In the genomic region with DNA sequence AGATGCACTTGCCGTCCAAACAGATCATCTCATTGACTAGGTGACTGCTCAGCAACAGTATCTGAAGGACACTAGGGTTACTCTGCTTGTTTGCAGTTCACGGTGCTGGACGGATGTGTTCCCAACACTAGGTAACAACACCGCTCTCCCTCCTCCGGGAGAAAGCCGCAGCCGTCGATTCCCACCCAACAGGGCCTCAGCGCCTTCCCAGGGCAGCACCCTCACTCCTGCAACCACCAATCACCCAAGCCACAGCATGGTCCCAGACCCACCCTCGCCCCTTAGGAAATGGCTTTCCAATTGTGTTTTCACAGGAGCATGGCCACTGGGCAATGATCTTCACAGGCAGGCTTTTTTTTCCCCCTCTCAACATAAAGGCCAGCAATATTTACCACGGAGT, we compare ENCODE assay signal across 9 cellular contexts. TPM values are rescaled to one million over a fixed set of nuclear protein-coding genes. Genes with fewer than 3 reads are reported as not detected.
DNase-seq lines count a peak whose midpoint lies in the region; ATAC-seq, FAIRE-seq and TF ChIP-seq lines count a peak whose summit lies in the region.
"Had no signal": no experiment of that assay in that cellular context is flagged by ENCODE, and none has a peak within 500 bp of the region (broad histone marks: within the 10 kb centered on the region; RNA-seq: fewer than 3 reads in every experiment).

No MANE protein-coding gene starts in this region.

- no peaks in the 10 kb centered on the region for H3K27me3 ChIP-seq in keratinocyte (ENCODE audit: control insufficient read depth, extremely low read depth, insufficient read depth, low read length)

- ATAC-seq in activated B cell treated with CpG ODN at 0.5 μM for 24 hours (ENCODE audit: low read depth) (no peak), GM18498 (IDR thresholded peaks at IDR 0.05; ENCODE audit: unreplicated experiment) (no peak)
- no peak for ATAC-seq in stimulated activated effector memory CD8-positive, alpha-beta T cell treated with anti-CD3 and anti-CD28 coated beads, Interleukin-12 subunit alpha, Interleukin-12 subunit beta, amount 100 ng/mL, for 72 hours

- FAIRE-seq in keratinocyte (lab: Jason Lieb, UNC) = no peak

- peaks cover 10% of the 10 kb centered on the region for H3K4me1 ChIP-seq in keratinocyte (ENCODE audit: control insufficient read depth, extremely low read depth, insufficient read depth, low read length)

- no peak overlapping the region for H2AFZ ChIP-seq in keratinocyte (ENCODE audit: control insufficient read depth, low read length)

- peak overlapping the region; percentile 72 for H3K4me3 Mint-ChIP-seq in activated CD4-positive, alpha-beta T cell treated with anti-CD3 and anti-CD28 coated beads, Interleukin-2, amount 10 ng/mL, durations not matched to agents 24 days and 14 days
- peak overlapping the region; percentile 46 for H3K4me3 Mint-ChIP-seq in activated B cell treated with CpG ODN at 0.5 μM for 24 hours
- H3K4me3 Mint-ChIP-seq in stimulated activated effector memory CD8-positive, alpha-beta T cell treated with anti-CD3 and anti-CD28 coated beads, Interleukin-12 subunit alpha, Interleukin-12 subunit beta, amount 100 ng/mL, for 72 hours = peak overlapping the region; percentile 65

- H3K27ac Mint-ChIP-seq in activated CD4-positive, alpha-beta T cell treated with anti-CD3 and anti-CD28 coated beads, Interleukin-2, amount 10 ng/mL, durations not matched to agents 24 days and 14 days = no peak overlapping the region
- H3K27ac Mint-ChIP-seq in activated B cell treated with CpG ODN at 0.5 μM for 24 hours = no peak overlapping the region
- no peak overlapping the region for H3K27ac Mint-ChIP-seq in stimulated activated effector memory CD8-positive, alpha-beta T cell treated with anti-CD3 and anti-CD28 coated beads, Interleukin-12 subunit alpha, Interleukin-12 subunit beta, amount 100 ng/mL, for 72 hours

- peaks cover 15% of the 10 kb centered on the region for H3K27me3 Mint-ChIP-seq in activated CD4-positive, alpha-beta T cell treated with anti-CD3 and anti-CD28 coated beads, Interleukin-2, amount 10 ng/mL, durations not matched to agents 24 days and 14 days
- peaks cover 20% of the 10 kb centered on the region for H3K27me3 Mint-ChIP-seq in activated B cell treated with CpG ODN at 0.5 μM for 24 hours

- no peaks in the 10 kb centered on the region for H3K36me3 Mint-ChIP-seq in activated CD4-positive, alpha-beta T cell treated with anti-CD3 and anti-CD28 coated beads, Interleukin-2, amount 10 ng/mL, durations not matched to agents 24 days and 14 days (ENCODE audit: low read depth)
- no peaks in the 10 kb centered on the region for H3K36me3 Mint-ChIP-seq in activated B cell treated with CpG ODN at 0.5 μM for 24 hours (ENCODE audit: low read depth)
- no peaks in the 10 kb centered on the region for H3K36me3 Mint-ChIP-seq in stimulated activated effector memory CD8-positive, alpha-beta T cell treated with anti-CD3 and anti-CD28 coated beads, Interleukin-12 subunit alpha, Interleukin-12 subunit beta, amount 100 ng/mL, for 72 hours

- H3K9me1 ChIP-seq in keratinocyte (ENCODE audit: control insufficient read depth, extremely low read depth, insufficient read depth, low read length) = no peaks in the 10 kb centered on the region

- H3K9me3 ChIP-seq in keratinocyte (ENCODE audit: control insufficient read depth, low read depth, low read length) = no peaks in the 10 kb centered on the region

- H3K79me2 ChIP-seq in keratinocyte (ENCODE audit: control insufficient read depth, insufficient read depth, low read length) = no peaks in the 10 kb centered on the region

- TF ChIP-seq CTCF in activated B cell treated with CpG ODN at 0.5 μM for 24 hours (IDR thresholded peaks at IDR 0.05) (no peak), keratinocyte (optimal IDR thresholded peaks at IDR 0.05 in 1 of 3, IDR thresholded peaks at IDR 0.05 in 1 of 3, conservative IDR thresholded peaks at IDR 0.05 in 1 of 3; ENCODE audit: extremely low read depth in 1 of 3, insufficient read depth in 2 of 3, low read length in 3 of 3) (no peak)

- no peaks in the 10 kb centered on the region for H3K36me3 ChIP-seq in keratinocyte (ENCODE audit: control insufficient read depth in 2 of 2, extremely low read depth in 1 of 2, insufficient read depth in 2 of 2, low read length in 2 of 2)

- peaks cover 10% of the 10 kb centered on the region for H3K4me1 Mint-ChIP-seq in activated CD4-positive, alpha-beta T cell treated with anti-CD3 and anti-CD28 coated beads, Interleukin-2, amount 10 ng/mL, durations not matched to agents 24 days and 14 days
- peaks cover 9% of the 10 kb centered on the region for H3K4me1 Mint-ChIP-seq in activated B cell treated with CpG ODN at 0.5 μM for 24 hours
- peaks cover 10% of the 10 kb centered on the region for H3K4me1 Mint-ChIP-seq in stimulated activated effector memory CD8-positive, alpha-beta T cell treated with anti-CD3 and anti-CD28 coated beads, Interleukin-12 subunit alpha, Interleukin-12 subunit beta, amount 100 ng/mL, for 72 hours

- CTCF ChIA-PET in activated B cell treated with CpG ODN at 0.5 μM for 24 hours (lab: Charles Lee) = no interaction called here

- H3K9ac ChIP-seq in keratinocyte (ENCODE audit: control insufficient read depth, extremely low read depth, insufficient read depth, low read length) = no peak overlapping the region

- intact Hi-C loops in activated CD4-positive, alpha-beta T cell treated with anti-CD3 and anti-CD28 coated beads, Interleukin-2, amount 10 ng/mL, durations not matched to agents 24 days and 14 days (cut with micrococcal nuclease) = loop anchor here (1.0 kb wide), 1 partner anchor 39 kb away; no protein-coding TSS in a partner anchor
- intact Hi-C loops in activated B cell treated with CpG ODN at 0.5 μM for 24 hours (cut with micrococcal nuclease) = loop anchor here (2.0 kb wide), 1 partner anchor 19 kb away; no protein-coding TSS in a partner anchor

- H3K4me3 ChIP-seq in keratinocyte (ENCODE audit: control insufficient read depth in 2 of 3, extremely low read depth in 1 of 3, insufficient read depth in 2 of 3, low read depth in 1 of 3, low read length in 3 of 3) = no peak overlapping the region

- dilution Hi-C loops in keratinocyte (cut with MboI; ENCODE audit: extremely low pct_ligation_motif_present, low sequenced_read_pairs) = no loop called here

- POLR2A ChIA-PET in activated B cell treated with CpG ODN at 0.5 μM for 24 hours (lab: Charles Lee) = no interaction called here

- H4K20me1 ChIP-seq in keratinocyte (ENCODE audit: control insufficient read depth, extremely low read depth, insufficient read depth, low read length) = no peaks in the 10 kb centered on the region

- no peak overlapping the region for H3K27ac ChIP-seq in keratinocyte (ENCODE audit: control insufficient read depth, insufficient read depth, low read length)

- no peak for DNase-seq in activated CD4-positive, alpha-beta T cell treated with anti-CD3 and anti-CD28 coated beads, Interleukin-2, amount 10 ng/mL, durations not matched to agents 24 days and 14 days
- DNase-seq in activated CD4-positive, alpha-beta T cell treated with anti-CD3 and anti-CD28 coated beads, Interleukin-2, amount 50 U/mL, for 1 hour = no peak
- DNase-seq in activated B cell treated with CpG ODN at 0.5 μM for 24 hours = no peak
- DNase-seq in keratinocyte (ENCODE audit: low read depth, low spot score) = no peak
- no peak for DNase-seq in stimulated activated effector memory CD8-positive, alpha-beta T cell treated with anti-CD3 and anti-CD28 coated beads, Interleukin-12 subunit alpha, Interleukin-12 subunit beta, amount 100 ng/mL, for 72 hours (ENCODE audit: low spot score in 2 of 2)
- no peak for DNase-seq in NCI-H226
- no peak for DNase-seq in GM19238 (ENCODE audit: insufficient read length, low spot score)
- DNase-seq: stimulated activated CD4-positive, alpha-beta T cell treated with anti-CD3 and anti-CD28 coated beads, Interleukin-4, amount 100 ng/mL, for 24 hours had no signal

- H3K4me2 ChIP-seq in keratinocyte (ENCODE audit: control insufficient read depth, extremely low read depth, insufficient read depth, low read depth, low read length) = peak overlapping the region; percentile 77

- H3K9me3 Mint-ChIP-seq in activated CD4-positive, alpha-beta T cell treated with anti-CD3 and anti-CD28 coated beads, Interleukin-2, amount 10 ng/mL, durations not matched to agents 24 days and 14 days = peaks cover 13% of the 10 kb centered on the region
- no peaks in the 10 kb centered on the region for H3K9me3 Mint-ChIP-seq in activated B cell treated with CpG ODN at 0.5 μM for 24 hours
- H3K9me3 Mint-ChIP-seq in stimulated activated effector memory CD8-positive, alpha-beta T cell treated with anti-CD3 and anti-CD28 coated beads, Interleukin-12 subunit alpha, Interleukin-12 subunit beta, amount 100 ng/mL, for 72 hours = peaks cover 3% of the 10 kb centered on the region

RNA-seq across cellular contexts. Expression of gene TLR5, which starts 0.8 kb away (rescaled TPM):
- 0.09 TPM in 1 of 2 replicates, not detected in the other for total RNA-seq in activated CD4-positive, alpha-beta T cell treated with anti-CD3 and anti-CD28 coated beads, Interleukin-2, amount 10 ng/mL, durations not matched to agents 24 days and 14 days
- not detected in 2 replicates for total RNA-seq in activated B cell treated with CpG ODN at 0.5 μM for 24 hours
- 0.69 to 3.2 TPM (median 1.3 TPM) in 3 replicates for polyA plus RNA-seq in keratinocyte
- polyA plus RNA-seq in keratinocyte (2011; ENCODE audit: low read depth) = 0.85 TPM
- polyA plus RNA-seq in keratinocyte (2011; cell fraction: cytosol; rRNA removed) = 0.65 and 1.1 TPM in 2 replicates
- 2.8 and 3.9 TPM in 2 replicates for polyA plus RNA-seq in keratinocyte (2011; cell fraction: nucleus; rRNA removed)
- 0.40 and 1.8 TPM in 2 replicates for polyA plus RNA-seq in keratinocyte (2012; ENCODE audit: low replicate concordance)
- 0.30 to 4.1 TPM (median 3.7 TPM) in 3 replicates for polyA minus RNA-seq in keratinocyte
- polyA minus RNA-seq in keratinocyte (2011; cell fraction: cytosol; rRNA and poly(A)+ RNA removed) = 0.38 TPM
- 3.0 and 3.7 TPM in 2 replicates for polyA minus RNA-seq in keratinocyte (2011; cell fraction: nucleus; rRNA and poly(A)+ RNA removed)
